Comparison of ENCODE assay signal across 11 cellular contexts in genomic region chr3:106183762-106184391, GRCh38.
DNase-seq lines count a peak whose midpoint lies in the region; ATAC-seq lines count a peak whose summit lies in the region.
"Had no signal": no experiment of that assay in that cellular context is flagged by ENCODE, and none has a peak within 500 bp of the region (broad histone marks: within the 10 kb centered on the region; RNA-seq: fewer than 3 reads in every experiment).

No MANE protein-coding gene starts in this region.

- H3K27ac Mint-ChIP-seq in CD4-positive, alpha-beta memory T cell = peak overlapping the region in 4 of 7 donors; percentile 19 to 76 (median 44)
- no peak overlapping the region for H3K27ac Mint-ChIP-seq in stimulated activated memory B cell treated with anti-CD40 and anti-IgM and Interleukin-4, amounts not matched to agents 10 μg/mL and 1 μg/mL and 100 μg/mL, for 72 hours

- H3K36me3 Mint-ChIP-seq in CD4-positive, alpha-beta memory T cell = no peaks in the 10 kb centered on the region
- no peaks in the 10 kb centered on the region for H3K36me3 Mint-ChIP-seq in stimulated activated memory B cell treated with anti-CD40 and anti-IgM and Interleukin-4, amounts not matched to agents 10 μg/mL and 1 μg/mL and 100 μg/mL, for 72 hours

- no peaks in the 10 kb centered on the region for H3K27me3 ChIP-seq in CD4-positive, alpha-beta memory T cell (ENCODE audit: insufficient read depth, low read length)

- peaks cover 20 to 42% (median 23%) of the 10 kb centered on the region in 4 donors for H3K4me1 Mint-ChIP-seq in CD4-positive, alpha-beta memory T cell
- H3K4me1 Mint-ChIP-seq in stimulated activated memory B cell treated with anti-CD40 and anti-IgM and Interleukin-4, amounts not matched to agents 10 μg/mL and 1 μg/mL and 100 μg/mL, for 72 hours = peaks cover 20% of the 10 kb centered on the region

- no peak overlapping the region for H3K4me3 ChIP-seq in CD4-positive, alpha-beta memory T cell (ENCODE audit: low read length in 2 of 2)
- H3K4me3 ChIP-seq: thoracic aorta had no signal

- no peaks in the 10 kb centered on the region for H3K9me3 ChIP-seq in CD4-positive, alpha-beta memory T cell (ENCODE audit: control insufficient read depth in 1 of 2, low read length in 2 of 2)
- H3K9me3 ChIP-seq: thoracic aorta had no signal

- intact Hi-C loops in CD4-positive, alpha-beta memory T cell (cut with micrococcal nuclease) = no loop called here

- CTCF ChIA-PET in CD4-positive, alpha-beta memory T cell (lab: Charles Lee; ENCODE audit: partially characterized antibody) = no interaction called here

- no peaks in the 10 kb centered on the region for H3K27me3 Mint-ChIP-seq in CD4-positive, alpha-beta memory T cell
- no peaks in the 10 kb centered on the region for H3K27me3 Mint-ChIP-seq in stimulated activated memory B cell treated with anti-CD40 and anti-IgM and Interleukin-4, amounts not matched to agents 10 μg/mL and 1 μg/mL and 100 μg/mL, for 72 hours

- H3K4me3 Mint-ChIP-seq in CD4-positive, alpha-beta memory T cell = peak overlapping the region in 5 of 8 donors; percentile 3 to 64 (median 33)
- H3K4me3 Mint-ChIP-seq in stimulated activated memory B cell treated with anti-CD40 and anti-IgM and Interleukin-4, amounts not matched to agents 10 μg/mL and 1 μg/mL and 100 μg/mL, for 72 hours = no peak overlapping the region

- H3K36me3 ChIP-seq in CD4-positive, alpha-beta memory T cell (ENCODE audit: insufficient read depth, low read length) = no peaks in the 10 kb centered on the region
- H3K36me3 ChIP-seq: thoracic aorta had no signal

- peak; percentile 42 for ATAC-seq in GM21576 (IDR thresholded peaks at IDR 0.05; ENCODE audit: unreplicated experiment)
- ATAC-seq in GM21528 (IDR thresholded peaks at IDR 0.05; ENCODE audit: low FRiP score, unreplicated experiment) = no peak
- ATAC-seq in stimulated activated memory B cell treated with anti-CD40 and anti-IgM and Interleukin-4, amounts not matched to agents 10 μg/mL and 1 μg/mL and 100 μg/mL, for 72 hours = no peak

- peaks cover 21% of the 10 kb centered on the region for H3K4me1 ChIP-seq in CD4-positive, alpha-beta memory T cell (ENCODE audit: insufficient read depth, low read length)

- H3K27ac ChIP-seq in CD4-positive, alpha-beta memory T cell (ENCODE audit: low read depth, low read length) = no peak overlapping the region
- H3K27ac ChIP-seq: thoracic aorta had no signal

- POLR2A ChIA-PET in CD4-positive, alpha-beta memory T cell (lab: Charles Lee; ENCODE audit: partially characterized antibody) = interaction anchor here (1.8 kb wide), 1 partner anchor 9 kb away, joined by 4 read pairs; no protein-coding TSS in a partner anchor

- H3K9me3 Mint-ChIP-seq in CD4-positive, alpha-beta memory T cell = no peaks in the 10 kb centered on the region
- H3K9me3 Mint-ChIP-seq in stimulated activated memory B cell treated with anti-CD40 and anti-IgM and Interleukin-4, amounts not matched to agents 10 μg/mL and 1 μg/mL and 100 μg/mL, for 72 hours = no peaks in the 10 kb centered on the region

- no peak for DNase-seq in CD4-positive, alpha-beta memory T cell
- DNase-seq in NCI-H2171 (lab: John Stamatoyannopoulos, UW) (peak; percentile 24), fibroblast of peridontal ligament (ENCODE audit: extremely low read depth) (peak; percentile 92), NCI-H2081 treated with DMSO at 0.1 percent for 48 hours (lab: John Stamatoyannopoulos, UW) (no peak), NAMALWA (ENCODE audit: low spot score) (no peak)
- DNase-seq: anterior cingulate cortex, NCI-H526 treated with DMSO at 0.1 percent for 48 hours had no signal

Comparison
In these comparisons a context has a peak if more than half of its experiments do, and no peak if none do; other contexts are left out.
1. DNase-seq: peak in NCI-H2171 (single experiment) and fibroblast of peridontal ligament (single experiment); none in CD4-positive, alpha-beta memory T cell (0 of 5), NCI-H2081 treated with DMSO at 0.1 percent for 48 hours (single experiment) and NAMALWA (single experiment).